10 cellular contexts compared by ENCODE assay signal in genomic region chr16:85563515-85564276, GRCh38. TPM values are rescaled to one million over a fixed set of nuclear protein-coding genes. Genes with fewer than 3 reads are reported as not detected.
DNase-seq lines count a peak whose midpoint lies in the region; ATAC-seq, FAIRE-seq and TF ChIP-seq lines count a peak whose summit lies in the region.
"Had no signal": no experiment of that assay in that cellular context is flagged by ENCODE, and none has a peak within 500 bp of the region (broad histone marks: within the 10 kb centered on the region; RNA-seq: fewer than 3 reads in every experiment).

No MANE protein-coding gene starts in this region.

- H3K27me3 Mint-ChIP-seq in activated naive CD8-positive, alpha-beta T cell treated with anti-CD3 and anti-CD28 coated beads, Interleukin-2, amount 50 U/mL, for 24 hours: no peaks in the 10 kb centered on the region

- H3K9me3 Mint-ChIP-seq in activated naive CD8-positive, alpha-beta T cell treated with anti-CD3 and anti-CD28 coated beads, Interleukin-2, amount 50 U/mL, for 24 hours: no peaks in the 10 kb centered on the region

- TF ChIP-seq POLR2A in GM12892 (IDR thresholded peaks at IDR 0.05; ENCODE audit: low read depth, low read length): no peak

- H3K27ac ChIP-seq in kidney (ENCODE audit: low read depth in 2 of 2, low read length in 2 of 2): peak overlapping the region; percentile 80 to 84
- H3K27ac ChIP-seq in skeletal muscle tissue (ENCODE audit: low read depth, low read length): peak overlapping the region; percentile 54
- H3K27ac ChIP-seq: KMS-11, thoracic aorta had no signal

- peak; percentile 47 for TF ChIP-seq CTCF in kidney (IDR thresholded peaks at IDR 0.05; ENCODE audit: borderline replicate concordance, extremely low read depth, insufficient read depth)

- FAIRE-seq in kidney (lab: Jason Lieb, UNC) (no peak), GM12892 (lab: Jason Lieb, UNC) (no peak)

- peaks cover 55% of the 10 kb centered on the region for H3K4me1 Mint-ChIP-seq in activated naive CD8-positive, alpha-beta T cell treated with anti-CD3 and anti-CD28 coated beads, Interleukin-2, amount 50 U/mL, for 24 hours

- H3K27ac Mint-ChIP-seq in activated naive CD8-positive, alpha-beta T cell treated with anti-CD3 and anti-CD28 coated beads, Interleukin-2, amount 50 U/mL, for 24 hours: peak overlapping the region; percentile 59

- ATAC-seq in activated naive CD8-positive, alpha-beta T cell treated with anti-CD3 and anti-CD28 coated beads, Interleukin-2, amount 50 U/mL, for 24 hours: no peak
- no peak for ATAC-seq in GM19328 (IDR thresholded peaks at IDR 0.05; ENCODE audit: unreplicated experiment)

- H3K4me3 Mint-ChIP-seq in activated naive CD8-positive, alpha-beta T cell treated with anti-CD3 and anti-CD28 coated beads, Interleukin-2, amount 50 U/mL, for 24 hours: peak overlapping the region; percentile 22

- H3K27me3 ChIP-seq in skeletal muscle tissue (ENCODE audit: control insufficient read depth in 3 of 3, insufficient read depth in 3 of 3, low read length in 3 of 3): no peaks in the 10 kb centered on the region

- peak overlapping the region; percentile 7 to 34 for H3K9ac ChIP-seq in kidney (ENCODE audit: low read length in 2 of 2)
- H3K9ac ChIP-seq in skeletal muscle tissue (ENCODE audit: low read depth in 1 of 3, low read length in 3 of 3): peak overlapping the region in 2 of 3 donors; percentile 40
- H3K9ac ChIP-seq: KMS-11 had no signal

- H3K4me3 ChIP-seq in kidney (ENCODE audit: low read length in 2 of 2): peak overlapping the region in 1 of 2 donors; percentile 37
- peak overlapping the region in 1 of 3 donors; percentile 20 for H3K4me3 ChIP-seq in skeletal muscle tissue (ENCODE audit: low read length in 3 of 3)
- H3K4me3 ChIP-seq: thoracic aorta had no signal

- H3K9me3 ChIP-seq in kidney (ENCODE audit: control insufficient read depth in 1 of 2, low read length in 2 of 2) (no peaks in the 10 kb centered on the region), skeletal muscle tissue (ENCODE audit: control insufficient read depth in 3 of 3, low read length in 3 of 3) (no peaks in the 10 kb centered on the region)
- H3K9me3 ChIP-seq: thoracic aorta had no signal

- peaks cover 2% of the 10 kb centered on the region for H3K36me3 Mint-ChIP-seq in activated naive CD8-positive, alpha-beta T cell treated with anti-CD3 and anti-CD28 coated beads, Interleukin-2, amount 50 U/mL, for 24 hours (ENCODE audit: low read depth)

- DNase-seq in HCEC 1CT: peak; percentile 57
- DNase-seq in activated naive CD8-positive, alpha-beta T cell treated with anti-CD3 and anti-CD28 coated beads, Interleukin-2, amount 50 U/mL, for 24 hours: no peak
- peak; percentile 97 for DNase-seq in kidney
- DNase-seq in OCI-M1 (lab: John Stamatoyannopoulos, UW): no peak
- DNase-seq in activated gamma-delta T cell treated with Interleukin-2 at 50 U/mL for 16 hours: no peak
- DNase-seq in GM12892 (ENCODE audit: insufficient read length): no peak

- no peaks in the 10 kb centered on the region for H3K36me3 ChIP-seq in kidney (ENCODE audit: control insufficient read depth in 1 of 2, insufficient read depth in 2 of 2, low read length in 2 of 2)
- H3K36me3 ChIP-seq in skeletal muscle tissue (ENCODE audit: control insufficient read depth in 3 of 3, insufficient read depth in 3 of 3, low read length in 3 of 3): no peaks in the 10 kb centered on the region
- H3K36me3 ChIP-seq: thoracic aorta had no signal

- peaks cover 53 to 60% of the 10 kb centered on the region in 2 donors for H3K4me1 ChIP-seq in kidney (ENCODE audit: control insufficient read depth in 1 of 2, insufficient read depth in 1 of 2, low read depth in 1 of 2, low read length in 2 of 2)
- peaks cover 36 to 54% (median 52%) of the 10 kb centered on the region in 3 donors for H3K4me1 ChIP-seq in skeletal muscle tissue (ENCODE audit: control insufficient read depth in 3 of 3, insufficient read depth in 3 of 3, low read length in 3 of 3)

- intact Hi-C loops in kidney (cut with DNase I): no loop called here

RNA-seq across cellular contexts. Expression of gene GSE1, which starts 49.4 kb away (rescaled TPM):
- 92.8 TPM for total RNA-seq in kidney
- polyA plus RNA-seq in kidney (ENCODE audit: insufficient read depth, low read depth, low replicate concordance): 9.5 TPM
- total RNA-seq in skeletal muscle tissue: 27.7 TPM
- polyA plus RNA-seq in GM12892 (2012; ENCODE audit: missing spikeins): 18.8 TPM

Comparison
In these comparisons a context has a peak if more than half of its experiments do, and no peak if none do; other contexts are left out.
1. DNase-seq: peak in HCEC 1CT (single experiment) and kidney (single experiment); none in activated naive CD8-positive, alpha-beta T cell treated with anti-CD3 and anti-CD28 coated beads, Interleukin-2, amount 50 U/mL, for 24 hours (single experiment), OCI-M1 (single experiment), activated gamma-delta T cell treated with Interleukin-2 at 50 U/mL for 16 hours (single experiment) and GM12892 (single experiment).